17 cellular contexts compared by ENCODE assay signal in the genomic region with DNA sequence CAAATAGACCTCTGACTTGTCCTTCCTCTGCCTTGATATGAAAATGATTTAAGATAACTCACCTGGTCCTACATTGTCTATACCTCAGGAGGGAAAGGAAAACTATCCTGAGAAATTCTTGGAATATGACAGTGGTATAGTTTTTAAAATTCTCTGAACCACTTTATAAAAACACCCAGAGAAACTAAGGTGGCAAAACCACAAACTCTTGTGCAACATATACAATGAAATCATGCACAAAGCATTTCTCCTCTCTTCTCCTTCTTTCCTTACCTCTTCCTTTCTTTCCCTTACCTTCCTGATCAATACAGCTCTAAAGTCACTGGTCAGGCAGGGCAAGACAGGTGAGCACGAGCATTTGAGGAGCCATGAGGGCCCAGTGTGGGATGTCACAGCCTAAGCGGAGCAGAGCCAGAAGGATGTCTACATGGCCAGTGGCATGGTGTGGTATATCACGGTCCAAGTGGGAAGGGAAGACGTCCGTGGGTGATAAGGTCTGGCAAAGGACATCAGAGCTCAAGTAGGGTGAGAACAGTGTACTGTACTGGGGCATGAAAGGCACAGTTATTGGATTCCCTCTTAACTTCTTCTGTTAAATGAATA.
A peak's percentile ranks its signal among the peaks of the same experiment; 100 is the strongest.
DNase-seq lines count a peak whose midpoint lies in the region; ATAC-seq lines count a peak whose summit lies in the region.
"Had no signal": no experiment of that assay in that cellular context is flagged by ENCODE, and none has a peak within 500 bp of the region (broad histone marks: within the 10 kb centered on the region; RNA-seq: fewer than 3 reads in every experiment).

No MANE protein-coding gene starts in this region.

- peak; percentile 34 for DNase-seq in ELR (ENCODE audit: low read depth)
- peak; percentile 40 for DNase-seq in amniotic epithelial cell (ENCODE audit: low read depth)
- peak; percentile 18 for DNase-seq in glomerular visceral epithelial cell (ENCODE audit: extremely low spot score)
- DNase-seq: Calu3, DMS53, GOT3, Karpas-422, NCI-H1417, NCI-H187 treated with DMSO at 0.1 percent for 48 hours, NCI-H446, NCI-H69, RPMI8226, SIG-M5 had no signal

- no peak overlapping the region for H3K27ac Mint-ChIP-seq in stimulated activated memory B cell treated with anti-CD40 and anti-IgM and Interleukin-4, amounts not matched to agents 10 μg/mL and 1 μg/mL and 100 μg/mL, for 72 hours

- no peak overlapping the region for H3K4me3 Mint-ChIP-seq in stimulated activated memory B cell treated with anti-CD40 and anti-IgM and Interleukin-4, amounts not matched to agents 10 μg/mL and 1 μg/mL and 100 μg/mL, for 72 hours

- H3K36me3 Mint-ChIP-seq in stimulated activated memory B cell treated with anti-CD40 and anti-IgM and Interleukin-4, amounts not matched to agents 10 μg/mL and 1 μg/mL and 100 μg/mL, for 72 hours, result no peaks in the 10 kb centered on the region

- no peaks in the 10 kb centered on the region for H3K27me3 Mint-ChIP-seq in stimulated activated memory B cell treated with anti-CD40 and anti-IgM and Interleukin-4, amounts not matched to agents 10 μg/mL and 1 μg/mL and 100 μg/mL, for 72 hours

- no peaks in the 10 kb centered on the region for H3K4me1 Mint-ChIP-seq in stimulated activated memory B cell treated with anti-CD40 and anti-IgM and Interleukin-4, amounts not matched to agents 10 μg/mL and 1 μg/mL and 100 μg/mL, for 72 hours

- peak; percentile 50 for ATAC-seq in stimulated activated memory B cell treated with anti-CD40 and anti-IgM and Interleukin-4, amounts not matched to agents 10 μg/mL and 1 μg/mL and 100 μg/mL, for 72 hours
- no peak for ATAC-seq in HG03175 (IDR thresholded peaks at IDR 0.05; ENCODE audit: unreplicated experiment)
- no peak for ATAC-seq in GM21423 (IDR thresholded peaks at IDR 0.05; ENCODE audit: unreplicated experiment)
- no peak for ATAC-seq in HG03439 (IDR thresholded peaks at IDR 0.05; ENCODE audit: unreplicated experiment)

- peaks cover 3% of the 10 kb centered on the region for H3K9me3 Mint-ChIP-seq in stimulated activated memory B cell treated with anti-CD40 and anti-IgM and Interleukin-4, amounts not matched to agents 10 μg/mL and 1 μg/mL and 100 μg/mL, for 72 hours
